In genomic region chr6:107666084-107666981, GRCh38 we compare ENCODE assay signal across 1 cellular context.
TF ChIP-seq lines count a peak whose summit lies in the region.

No MANE protein-coding gene starts in this region.

TF ChIP-seq in HepG2, 621 proteins besides CTCF, POLR2A, EP300 and RAD21 (continued from another document and continues in another):
- TF ChIP-seq THRA (CRISPR knock-in tag; IDR thresholded peaks at IDR 0.05; ENCODE audit: borderline replicate concordance) (no peak; the same call in 1 of the 2 replicates), TRIM24 (CRISPR knock-in tag; IDR thresholded peaks at IDR 0.05) (no peak), CREB1 (IDR thresholded peaks at IDR 0.05) (peak; percentile 40; the same call in 1 of the 2 replicates), CREB1 (CRISPR knock-in tag; IDR thresholded peaks at IDR 0.05) (no peak), ZNF790 (CRISPR knock-in tag; IDR thresholded peaks at IDR 0.05; ENCODE audit: borderline replicate concordance) (no peak), MBD4 (IDR thresholded peaks at IDR 0.05; ENCODE audit: borderline replicate concordance, low read length) (no peak), REST (IDR thresholded peaks at IDR 0.05; ENCODE audit: borderline replicate concordance in 1 of 2, low read depth in 1 of 2, low read length in 2 of 2) (0 out of 4 replicates have a peak, but pooled peaks of 1 of the 2 experiments have one; percentile 14), JUND (CRISPR knock-in tag; IDR thresholded peaks at IDR 0.05) (no peak), REPIN1 (CRISPR knock-in tag; IDR thresholded peaks at IDR 0.05; ENCODE audit: borderline replicate concordance, low read depth) (0 out of 2 replicates have a peak, but pooled peaks have one; percentile 34), SMARCE1 (IDR thresholded peaks at IDR 0.05; ENCODE audit: borderline replicate concordance) (no peak), ZFP36 (IDR thresholded peaks at IDR 0.05; ENCODE audit: borderline replicate concordance, low read depth, low read length, partially characterized antibody) (no peak), ZMAT3 (CRISPR knock-in tag; conservative IDR thresholded peaks at IDR 0.05) (no peak), KDM4B (CRISPR knock-in tag; IDR thresholded peaks at IDR 0.05) (no peak), PATZ1 (CRISPR knock-in tag; IDR thresholded peaks at IDR 0.05) (peak; percentile 41; the same call in 1 of the 2 replicates), ETV5 (CRISPR knock-in tag; IDR thresholded peaks at IDR 0.05; ENCODE audit: borderline replicate concordance) (no peak; the same call in 1 of the 2 replicates), SOX6 (IDR thresholded peaks at IDR 0.05) (no peak), SOX6 (CRISPR knock-in tag; IDR thresholded peaks at IDR 0.05) (peak; percentile 88), ZNF572 (CRISPR knock-in tag; IDR thresholded peaks at IDR 0.05) (no peak), ZNF12 (CRISPR knock-in tag; IDR thresholded peaks at IDR 0.05) (no peak), MATR3 (CRISPR knock-in tag; IDR thresholded peaks at IDR 0.05) (no peak), GABPB1 (CRISPR knock-in tag; IDR thresholded peaks at IDR 0.05) (no peak), ZNF672 (CRISPR knock-in tag; IDR thresholded peaks at IDR 0.05) (no peak), FOXK2 (IDR thresholded peaks at IDR 0.05) (no peak), TFDP1 (CRISPR knock-in tag; IDR thresholded peaks at IDR 0.05; ENCODE audit: borderline replicate concordance) (no peak), ZNF644 (CRISPR knock-in tag; IDR thresholded peaks at IDR 0.05; ENCODE audit: low read depth) (0 out of 2 replicates have a peak, but pooled peaks have one; percentile 24), ZFP90 (CRISPR knock-in tag; IDR thresholded peaks at IDR 0.05; ENCODE audit: borderline replicate concordance) (no peak), ZUFSP (CRISPR knock-in tag; IDR thresholded peaks at IDR 0.05; ENCODE audit: borderline replicate concordance) (no peak), GABPA (IDR thresholded peaks at IDR 0.05; ENCODE audit: low read depth, low read length) (no peak), GABPA (CRISPR knock-in tag; IDR thresholded peaks at IDR 0.05; ENCODE audit: low read depth) (no peak), ZNF512 (CRISPR knock-in tag; IDR thresholded peaks at IDR 0.05) (no peak), NFE2L2 (IDR thresholded peaks at IDR 0.05; ENCODE audit: low read length) (no peak), NFIC (IDR thresholded peaks at IDR 0.05; ENCODE audit: low read length) (no peak), NR2F2 (IDR thresholded peaks at IDR 0.05; ENCODE audit: borderline replicate concordance, low read depth) (no peak), ATAD3A (CRISPR knock-in tag; IDR thresholded peaks at IDR 0.05) (no peak), ZNF331 (CRISPR knock-in tag; IDR thresholded peaks at IDR 0.05) (peak; percentile 57; the same call in 1 of the 2 replicates), TGIF2 (CRISPR knock-in tag; IDR thresholded peaks at IDR 0.05) (peak; percentile 82), PBX3 (CRISPR knock-in tag; IDR thresholded peaks at IDR 0.05; ENCODE audit: borderline replicate concordance) (no peak), ZNF451 (CRISPR knock-in tag; IDR thresholded peaks at IDR 0.05) (no peak), ZNF510 (CRISPR knock-in tag; IDR thresholded peaks at IDR 0.05; ENCODE audit: low read depth) (no peak), SP5 (CRISPR knock-in tag; IDR thresholded peaks at IDR 0.05; ENCODE audit: borderline replicate concordance, low read depth) (no peak), SETDB1 (CRISPR knock-in tag; IDR thresholded peaks at IDR 0.05; ENCODE audit: borderline replicate concordance) (no peak), SIX1 (CRISPR knock-in tag; IDR thresholded peaks at IDR 0.05; ENCODE audit: borderline replicate concordance) (peak; percentile 96)
- TF ChIP-seq, protein P1, sequence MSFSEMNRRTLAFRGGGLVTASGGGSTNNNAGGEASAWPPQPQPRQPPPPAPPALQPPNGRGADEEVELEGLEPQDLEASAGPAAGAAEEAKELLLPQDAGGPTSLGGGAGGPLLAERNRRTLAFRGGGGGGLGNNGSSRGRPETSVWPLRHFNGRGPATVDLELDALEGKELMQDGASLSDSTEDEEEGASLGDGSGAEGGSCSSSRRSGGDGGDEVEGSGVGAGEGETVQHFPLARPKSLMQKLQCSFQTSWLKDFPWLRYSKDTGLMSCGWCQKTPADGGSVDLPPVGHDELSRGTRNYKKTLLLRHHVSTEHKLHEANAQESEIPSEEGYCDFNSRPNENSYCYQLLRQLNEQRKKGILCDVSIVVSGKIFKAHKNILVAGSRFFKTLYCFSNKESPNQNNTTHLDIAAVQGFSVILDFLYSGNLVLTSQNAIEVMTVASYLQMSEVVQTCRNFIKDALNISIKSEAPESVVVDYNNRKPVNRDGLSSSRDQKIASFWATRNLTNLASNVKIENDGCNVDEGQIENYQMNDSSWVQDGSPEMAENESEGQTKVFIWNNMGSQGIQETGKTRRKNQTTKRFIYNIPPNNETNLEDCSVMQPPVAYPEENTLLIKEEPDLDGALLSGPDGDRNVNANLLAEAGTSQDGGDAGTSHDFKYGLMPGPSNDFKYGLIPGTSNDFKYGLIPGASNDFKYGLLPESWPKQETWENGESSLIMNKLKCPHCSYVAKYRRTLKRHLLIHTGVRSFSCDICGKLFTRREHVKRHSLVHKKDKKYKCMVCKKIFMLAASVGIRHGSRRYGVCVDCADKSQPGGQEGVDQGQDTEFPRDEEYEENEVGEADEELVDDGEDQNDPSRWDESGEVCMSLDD (CRISPR knock-in tag; IDR thresholded peaks at IDR 0.05; ENCODE audit: borderline replicate concordance) = no peak
- TF ChIP-seq, protein P2, sequence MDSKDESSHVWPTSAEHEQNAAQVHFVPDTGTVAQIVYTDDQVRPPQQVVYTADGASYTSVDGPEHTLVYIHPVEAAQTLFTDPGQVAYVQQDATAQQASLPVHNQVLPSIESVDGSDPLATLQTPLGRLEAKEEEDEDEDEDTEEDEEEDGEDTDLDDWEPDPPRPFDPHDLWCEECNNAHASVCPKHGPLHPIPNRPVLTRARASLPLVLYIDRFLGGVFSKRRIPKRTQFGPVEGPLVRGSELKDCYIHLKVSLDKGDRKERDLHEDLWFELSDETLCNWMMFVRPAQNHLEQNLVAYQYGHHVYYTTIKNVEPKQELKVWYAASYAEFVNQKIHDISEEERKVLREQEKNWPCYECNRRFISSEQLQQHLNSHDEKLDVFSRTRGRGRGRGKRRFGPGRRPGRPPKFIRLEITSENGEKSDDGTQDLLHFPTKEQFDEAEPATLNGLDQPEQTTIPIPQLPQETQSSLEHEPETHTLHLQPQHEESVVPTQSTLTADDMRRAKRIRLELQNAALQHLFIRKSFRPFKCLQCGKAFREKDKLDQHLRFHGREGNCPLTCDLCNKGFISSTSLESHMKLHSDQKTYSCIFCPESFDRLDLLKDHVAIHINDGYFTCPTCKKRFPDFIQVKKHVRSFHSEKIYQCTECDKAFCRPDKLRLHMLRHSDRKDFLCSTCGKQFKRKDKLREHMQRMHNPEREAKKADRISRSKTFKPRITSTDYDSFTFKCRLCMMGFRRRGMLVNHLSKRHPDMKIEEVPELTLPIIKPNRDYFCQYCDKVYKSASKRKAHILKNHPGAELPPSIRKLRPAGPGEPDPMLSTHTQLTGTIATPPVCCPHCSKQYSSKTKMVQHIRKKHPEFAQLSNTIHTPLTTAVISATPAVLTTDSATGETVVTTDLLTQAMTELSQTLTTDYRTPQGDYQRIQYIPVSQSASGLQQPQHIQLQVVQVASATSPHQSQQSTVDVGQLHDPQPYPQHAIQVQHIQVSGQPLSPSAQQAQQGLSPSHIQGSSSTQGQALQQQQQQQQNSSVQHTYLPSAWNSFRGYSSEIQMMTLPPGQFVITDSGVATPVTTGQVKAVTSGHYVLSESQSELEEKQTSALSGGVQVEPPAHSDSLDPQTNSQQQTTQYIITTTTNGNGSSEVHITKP (CRISPR knock-in tag; IDR thresholded peaks at IDR 0.05; ENCODE audit: low read depth) = no peak
